8 cellular contexts compared by ENCODE assay signal in genomic region chrX:47483310-47484268, GRCh38. TPM values are rescaled to one million over a fixed set of nuclear protein-coding genes. Genes with fewer than 3 reads are reported as not detected.
DNase-seq lines count a peak whose midpoint lies in the region; ATAC-seq and TF ChIP-seq lines count a peak whose summit lies in the region.

No MANE protein-coding gene starts in this region.

- ATAC-seq in naive B cell (ENCODE audit: low read depth in 2 of 2) (no peak), GM21381 (IDR thresholded peaks at IDR 0.05; ENCODE audit: unreplicated experiment) (no peak), HG03378 (IDR thresholded peaks at IDR 0.05; ENCODE audit: unreplicated experiment) (no peak)

- H3K36me3 Mint-ChIP-seq in activated naive CD4-positive, alpha-beta T cell treated with anti-CD3 and anti-CD28 coated beads, Interleukin-2, amount 10 ng/mL, durations not matched to agents 7 days and 5 days: peaks cover 7% of the 10 kb centered on the region
- no peaks in the 10 kb centered on the region for H3K36me3 Mint-ChIP-seq in naive B cell

- H3K79me2 ChIP-seq in SU-DHL-6 (ENCODE audit: insufficient read depth, low read length): peaks cover 35% of the 10 kb centered on the region

- H3K27ac Mint-ChIP-seq in activated naive CD4-positive, alpha-beta T cell treated with anti-CD3 and anti-CD28 coated beads, Interleukin-2, amount 10 ng/mL, durations not matched to agents 7 days and 5 days: peak overlapping the region; percentile 97
- H3K27ac Mint-ChIP-seq in naive B cell: peak overlapping the region; percentile 71 to 98 (median 95)

- H3F3A ChIP-seq in SU-DHL-6 (ENCODE audit: insufficient read depth): peaks cover 15% of the 10 kb centered on the region

- H3K9me3 ChIP-seq in SU-DHL-6 (ENCODE audit: insufficient read depth, low read length): no peaks in the 10 kb centered on the region

- H3K27me3 Mint-ChIP-seq in activated naive CD4-positive, alpha-beta T cell treated with anti-CD3 and anti-CD28 coated beads, Interleukin-2, amount 10 ng/mL, durations not matched to agents 7 days and 5 days: no peaks in the 10 kb centered on the region
- H3K27me3 Mint-ChIP-seq in naive B cell: no peaks in the 10 kb centered on the region

- no peaks in the 10 kb centered on the region for H3K36me3 ChIP-seq in SU-DHL-6 (ENCODE audit: low read length)

- H3K4me3 ChIP-seq in SU-DHL-6 (ENCODE audit: insufficient read depth, low read length, poor library complexity, severe bottlenecking): peak overlapping the region; percentile 64

- CTCF ChIA-PET in activated naive CD4-positive, alpha-beta T cell treated with anti-CD3 and anti-CD28 coated beads, Interleukin-2, amount 10 ng/mL, durations not matched to agents 7 days and 5 days (lab: Charles Lee): interaction anchor here (1.0 kb wide), 1 partner anchor 40 kb away, joined by 3 read pairs; no protein-coding TSS in a partner anchor

- no peak for TF ChIP-seq POLR2A in erythroblast (IDR thresholded peaks at IDR 0.05; ENCODE audit: low read length)

- peak overlapping the region; percentile 74 for H3K27ac ChIP-seq in SU-DHL-6 (ENCODE audit: low read depth, low read length)

- no peaks in the 10 kb centered on the region for H3K9me3 Mint-ChIP-seq in activated naive CD4-positive, alpha-beta T cell treated with anti-CD3 and anti-CD28 coated beads, Interleukin-2, amount 10 ng/mL, durations not matched to agents 7 days and 5 days
- peaks cover 0 to 3% (median 0%) of the 10 kb centered on the region in 7 donors for H3K9me3 Mint-ChIP-seq in naive B cell

- H3K9me2 ChIP-seq in SU-DHL-6 (replicated peaks; ENCODE audit: insufficient read depth, low read length): no peaks in the 10 kb centered on the region

- no peaks in the 10 kb centered on the region for H4K20me1 ChIP-seq in SU-DHL-6 (ENCODE audit: low read depth, low read length)

- peak overlapping the region; percentile 83 for H3K4me3 Mint-ChIP-seq in activated naive CD4-positive, alpha-beta T cell treated with anti-CD3 and anti-CD28 coated beads, Interleukin-2, amount 10 ng/mL, durations not matched to agents 7 days and 5 days
- H3K4me3 Mint-ChIP-seq in naive B cell: peak overlapping the region; percentile 77 to 96 (median 88)

- no peak for TF ChIP-seq CTCF in SU-DHL-6 (IDR thresholded peaks at IDR 0.05; ENCODE audit: insufficient read depth, low read length, poor library complexity, severe bottlenecking)

- H3K27me3 ChIP-seq in SU-DHL-6 (ENCODE audit: low read length): no peaks in the 10 kb centered on the region

- no peak for DNase-seq in activated naive CD4-positive, alpha-beta T cell treated with anti-CD3 and anti-CD28 coated beads, Interleukin-2, amount 10 ng/mL, durations not matched to agents 7 days and 5 days
- DNase-seq in activated naive CD4-positive, alpha-beta T cell treated with Interleukin-2 at 50 U/mL for 16 hours: no peak
- DNase-seq in erythroblast (lab: John Stamatoyannopoulos, UW) (peak; percentile 33 to 38), naive B cell (no peak)
- no peak for DNase-seq in activated CD4-positive, alpha-beta T cell treated with anti-CD3 and anti-CD28 coated beads, Interleukin-2, amount 50 U/mL, for 1 hour

- H3K4me1 Mint-ChIP-seq in activated naive CD4-positive, alpha-beta T cell treated with anti-CD3 and anti-CD28 coated beads, Interleukin-2, amount 10 ng/mL, durations not matched to agents 7 days and 5 days: peaks cover 39% of the 10 kb centered on the region
- peaks cover 20 to 38% (median 27%) of the 10 kb centered on the region in 3 donors for H3K4me1 Mint-ChIP-seq in naive B cell

- peak overlapping the region; percentile 77 for H3K9ac ChIP-seq in SU-DHL-6 (ENCODE audit: low read length)

- no peak overlapping the region for H2AFZ ChIP-seq in SU-DHL-6 (ENCODE audit: low read depth, low read length, severe bottlenecking)

- peak overlapping the region; percentile 82 for H3K4me2 ChIP-seq in SU-DHL-6 (ENCODE audit: low read depth, low read length, poor library complexity, severe bottlenecking)

RNA-seq across cellular contexts. Expression of gene ZNF41, which starts 0.6 kb away (rescaled TPM):
- 10 to 100 TPM in 2 of 6 donors, 1 to 10 TPM in 4; 4.5 to 12.2 (median 6.8) TPM for polyA plus RNA-seq in naive B cell (ENCODE audit: low read depth in 6 of 6)

Comparison
In these comparisons a context has a peak if more than half of its experiments do, and no peak if none do; other contexts are left out.
1. DNase-seq: peak in erythroblast (2 of 2); none in activated naive CD4-positive, alpha-beta T cell treated with anti-CD3 and anti-CD28 coated beads, Interleukin-2, amount 10 ng/mL, durations not matched to agents 7 days and 5 days (single experiment), activated naive CD4-positive, alpha-beta T cell treated with Interleukin-2 at 50 U/mL for 16 hours (single experiment), naive B cell (single experiment) and activated CD4-positive, alpha-beta T cell treated with anti-CD3 and anti-CD28 coated beads, Interleukin-2, amount 50 U/mL, for 1 hour (single experiment).